ENCODE assay signal across 1 cellular context in the genomic region with DNA sequence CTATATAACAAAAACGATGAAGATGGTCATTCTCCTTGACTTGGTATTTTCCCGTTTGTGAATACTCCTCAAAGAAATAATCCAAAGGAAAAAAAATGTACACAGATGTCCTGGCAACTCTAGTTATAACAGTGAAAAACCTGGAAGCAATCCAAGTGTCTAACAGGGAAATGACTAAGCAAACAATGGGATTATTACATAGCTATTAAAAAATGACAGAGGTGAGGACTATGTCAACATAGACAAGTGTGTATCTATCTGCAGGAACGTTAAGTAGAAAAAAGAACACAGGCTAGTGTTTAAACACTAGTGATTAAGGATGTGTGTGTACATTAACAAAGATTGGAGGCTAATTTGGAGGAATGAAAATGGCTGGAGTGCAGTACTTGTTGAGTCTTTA.
A peak's percentile ranks its signal among the peaks of the same experiment; 100 is the strongest.
TF ChIP-seq lines count a peak whose summit lies in the region.

No MANE protein-coding gene starts in this region.

TF ChIP-seq in HEK293, 187 proteins besides CTCF, POLR2A, EP300 and RAD21 (continued from another document and continues in another):
- TF ChIP-seq GLIS1 (tag by site-specific recombination; IDR thresholded peaks at IDR 0.05), result peak; percentile 42; the same call in 1 of the 2 replicates
- peak; percentile 61; the same call in 1 of the 2 replicates for TF ChIP-seq ZFP69B (tag by site-specific recombination; IDR thresholded peaks at IDR 0.05)
- TF ChIP-seq GLI2 (tag by site-specific recombination; IDR thresholded peaks at IDR 0.05; ENCODE audit: borderline replicate concordance, low read depth), result peak; percentile 77; the same call in 1 of the 2 replicates
- TF ChIP-seq KLF9 (tag by site-specific recombination; IDR thresholded peaks at IDR 0.05; ENCODE audit: low read depth), result no peak
- TF ChIP-seq ZNF391 (tag by site-specific recombination; IDR thresholded peaks at IDR 0.05; ENCODE audit: borderline replicate concordance, low read depth), result no peak
- TF ChIP-seq, protein P1, sequence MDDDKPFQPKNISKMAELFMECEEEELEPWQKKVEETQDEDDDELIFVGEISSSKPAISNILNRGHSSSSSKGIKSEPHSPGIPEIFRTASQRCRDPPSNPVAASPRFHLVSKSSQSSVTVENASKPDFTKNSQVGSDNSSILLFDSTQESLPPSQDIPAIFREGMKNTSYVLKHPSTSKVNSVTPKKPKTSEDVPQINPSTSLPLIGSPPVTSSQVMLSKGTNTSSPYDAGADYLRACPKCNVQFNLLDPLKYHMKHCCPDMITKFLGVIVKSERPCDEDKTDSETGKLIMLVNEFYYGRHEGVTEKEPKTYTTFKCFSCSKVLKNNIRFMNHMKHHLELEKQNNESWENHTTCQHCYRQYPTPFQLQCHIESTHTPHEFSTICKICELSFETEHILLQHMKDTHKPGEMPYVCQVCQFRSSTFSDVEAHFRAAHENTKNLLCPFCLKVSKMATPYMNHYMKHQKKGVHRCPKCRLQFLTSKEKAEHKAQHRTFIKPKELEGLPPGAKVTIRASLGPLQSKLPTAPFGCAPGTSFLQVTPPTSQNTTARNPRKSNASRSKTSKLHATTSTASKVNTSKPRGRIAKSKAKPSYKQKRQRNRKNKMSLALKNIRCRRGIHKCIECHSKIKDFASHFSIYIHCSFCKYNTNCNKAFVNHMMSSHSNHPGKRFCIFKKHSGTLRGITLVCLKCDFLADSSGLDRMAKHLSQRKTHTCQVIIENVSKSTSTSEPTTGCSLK (tag by site-specific recombination; IDR thresholded peaks at IDR 0.05), result no peak
- TF ChIP-seq BCL6B (tag by site-specific recombination; IDR thresholded peaks at IDR 0.05), result peak; percentile 49; the same call in 1 of the 2 replicates
- TF ChIP-seq ZNF629 (tag by site-specific recombination; IDR thresholded peaks at IDR 0.05), result peak; percentile 82
- TF ChIP-seq GLI4 (tag by site-specific recombination; IDR thresholded peaks at IDR 0.05), result no peak
- TF ChIP-seq ZNF146 (tag by site-specific recombination; IDR thresholded peaks at IDR 0.05), result peak; percentile 53; the same call in 1 of the 2 replicates
- peak; percentile 40; the same call in 1 of the 2 replicates for TF ChIP-seq ZNF561 (tag by site-specific recombination; IDR thresholded peaks at IDR 0.05; ENCODE audit: borderline replicate concordance)
- no peak for TF ChIP-seq BCL11B (tag by site-specific recombination; IDR thresholded peaks at IDR 0.05; ENCODE audit: low read depth)
- TF ChIP-seq YY1 (tag by site-specific recombination; IDR thresholded peaks at IDR 0.05), result peak; percentile 35; the same call in 1 of the 2 replicates
- TF ChIP-seq ZNF266 (tag by site-specific recombination; IDR thresholded peaks at IDR 0.05; ENCODE audit: low read depth), result no peak
- TF ChIP-seq, protein P2, sequence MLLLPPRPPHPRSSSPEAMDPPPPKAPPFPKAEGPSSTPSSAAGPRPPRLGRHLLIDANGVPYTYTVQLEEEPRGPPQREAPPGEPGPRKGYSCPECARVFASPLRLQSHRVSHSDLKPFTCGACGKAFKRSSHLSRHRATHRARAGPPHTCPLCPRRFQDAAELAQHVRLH (tag by site-specific recombination; IDR thresholded peaks at IDR 0.05), result 0 out of 2 replicates have a peak, but pooled peaks have one; percentile 36
- TF ChIP-seq ZNF704 (tag by site-specific recombination; IDR thresholded peaks at IDR 0.05), result no peak
- peak; percentile 88 for TF ChIP-seq ZNF184 (tag by site-specific recombination; IDR thresholded peaks at IDR 0.05)
- TF ChIP-seq BCL11A (tag by site-specific recombination; IDR thresholded peaks at IDR 0.05; ENCODE audit: low read depth), result peak; percentile 90; the same call in 1 of the 2 replicates
- TF ChIP-seq, protein P3, sequence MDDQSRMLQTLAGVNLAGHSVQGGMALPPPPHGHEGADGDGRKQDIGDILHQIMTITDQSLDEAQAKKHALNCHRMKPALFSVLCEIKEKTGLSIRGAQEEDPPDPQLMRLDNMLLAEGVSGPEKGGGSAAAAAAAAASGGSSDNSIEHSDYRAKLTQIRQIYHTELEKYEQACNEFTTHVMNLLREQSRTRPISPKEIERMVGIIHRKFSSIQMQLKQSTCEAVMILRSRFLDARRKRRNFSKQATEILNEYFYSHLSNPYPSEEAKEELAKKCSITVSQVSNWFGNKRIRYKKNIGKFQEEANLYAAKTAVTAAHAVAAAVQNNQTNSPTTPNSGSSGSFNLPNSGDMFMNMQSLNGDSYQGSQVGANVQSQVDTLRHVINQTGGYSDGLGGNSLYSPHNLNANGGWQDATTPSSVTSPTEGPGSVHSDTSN (CRISPR knock-in tag; IDR thresholded peaks at IDR 0.05), result no peak
- TF ChIP-seq ZNF174 (tag by site-specific recombination; IDR thresholded peaks at IDR 0.05), result no peak
- TF ChIP-seq, protein P4, sequence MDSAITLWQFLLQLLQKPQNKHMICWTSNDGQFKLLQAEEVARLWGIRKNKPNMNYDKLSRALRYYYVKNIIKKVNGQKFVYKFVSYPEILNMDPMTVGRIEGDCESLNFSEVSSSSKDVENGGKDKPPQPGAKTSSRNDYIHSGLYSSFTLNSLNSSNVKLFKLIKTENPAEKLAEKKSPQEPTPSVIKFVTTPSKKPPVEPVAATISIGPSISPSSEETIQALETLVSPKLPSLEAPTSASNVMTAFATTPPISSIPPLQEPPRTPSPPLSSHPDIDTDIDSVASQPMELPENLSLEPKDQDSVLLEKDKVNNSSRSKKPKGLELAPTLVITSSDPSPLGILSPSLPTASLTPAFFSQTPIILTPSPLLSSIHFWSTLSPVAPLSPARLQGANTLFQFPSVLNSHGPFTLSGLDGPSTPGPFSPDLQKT (IDR thresholded peaks at IDR 0.05; ENCODE audit: borderline replicate concordance, low read depth, low read length), result no peak
- no peak for TF ChIP-seq ZNF155 (tag by site-specific recombination; IDR thresholded peaks at IDR 0.05)
- TF ChIP-seq ZNF140 (tag by site-specific recombination; IDR thresholded peaks at IDR 0.05), result no peak
- TF ChIP-seq ZFP37 (tag by site-specific recombination; IDR thresholded peaks at IDR 0.05), result peak; percentile 55; the same call in 1 of the 2 replicates
- no peak for TF ChIP-seq KLF7 (tag by site-specific recombination; IDR thresholded peaks at IDR 0.05; ENCODE audit: borderline replicate concordance)
- no peak for TF ChIP-seq ZNF133 (tag by site-specific recombination; IDR thresholded peaks at IDR 0.05)
- no peak for TF ChIP-seq KLF16 (tag by site-specific recombination; IDR thresholded peaks at IDR 0.05)
- TF ChIP-seq, protein P5, sequence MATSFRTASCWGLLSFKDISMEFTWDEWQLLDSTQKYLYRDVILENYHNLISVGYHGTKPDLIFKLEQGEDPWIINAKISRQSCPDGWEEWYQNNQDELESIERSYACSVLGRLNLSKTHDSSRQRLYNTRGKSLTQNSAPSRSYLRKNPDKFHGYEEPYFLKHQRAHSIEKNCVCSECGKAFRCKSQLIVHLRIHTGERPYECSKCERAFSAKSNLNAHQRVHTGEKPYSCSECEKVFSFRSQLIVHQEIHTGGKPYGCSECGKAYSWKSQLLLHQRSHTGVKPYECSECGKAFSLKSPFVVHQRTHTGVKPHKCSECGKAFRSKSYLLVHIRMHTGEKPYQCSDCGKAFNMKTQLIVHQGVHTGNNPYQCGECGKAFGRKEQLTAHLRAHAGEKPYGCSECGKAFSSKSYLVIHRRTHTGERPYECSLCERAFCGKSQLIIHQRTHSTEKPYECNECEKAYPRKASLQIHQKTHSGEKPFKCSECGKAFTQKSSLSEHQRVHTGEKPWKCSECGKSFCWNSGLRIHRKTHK (tag by site-specific recombination; IDR thresholded peaks at IDR 0.05), result no peak
- TF ChIP-seq ZBTB1 (tag by site-specific recombination; IDR thresholded peaks at IDR 0.05), result peak; percentile 79; the same call in 1 of the 2 replicates
- no peak for TF ChIP-seq ZNF16 (tag by site-specific recombination; IDR thresholded peaks at IDR 0.05; ENCODE audit: low read depth)
- TF ChIP-seq ZNF558 (tag by site-specific recombination; IDR thresholded peaks at IDR 0.05), result peak; percentile 81; the same call in 1 of the 2 replicates
- no peak for TF ChIP-seq ZNF670 (tag by site-specific recombination; IDR thresholded peaks at IDR 0.05; ENCODE audit: low read depth)
- peak; percentile 94 for TF ChIP-seq FEZF1 (tag by site-specific recombination; IDR thresholded peaks at IDR 0.05)
- no peak for TF ChIP-seq ZNF157 (tag by site-specific recombination; IDR thresholded peaks at IDR 0.05)
- TF ChIP-seq ZNF324 (tag by site-specific recombination; IDR thresholded peaks at IDR 0.05), result peak; percentile 53; the same call in 1 of the 2 replicates
- TF ChIP-seq ZNF792 (tag by site-specific recombination; IDR thresholded peaks at IDR 0.05), result no peak
- no peak for TF ChIP-seq ZNF341 (tag by site-specific recombination; IDR thresholded peaks at IDR 0.05; ENCODE audit: low read depth)
- no peak for TF ChIP-seq ZNF354C (tag by site-specific recombination; IDR thresholded peaks at IDR 0.05; ENCODE audit: borderline replicate concordance, low read depth)
- TF ChIP-seq ZSCAN23 (tag by site-specific recombination; IDR thresholded peaks at IDR 0.05), result 0 out of 2 replicates have a peak, but pooled peaks have one; percentile 71
- peak; percentile 36; the same call in 1 of the 2 replicates for TF ChIP-seq PATZ1 (tag by site-specific recombination; IDR thresholded peaks at IDR 0.05)
- no peak for TF ChIP-seq ZNF621 (tag by site-specific recombination; IDR thresholded peaks at IDR 0.05)
- no peak for TF ChIP-seq SP2 (tag by site-specific recombination; IDR thresholded peaks at IDR 0.05)
- peak; percentile 45; the same call in 1 of the 2 replicates for TF ChIP-seq ZNF596 (tag by site-specific recombination; IDR thresholded peaks at IDR 0.05)
- peak; percentile 91 for TF ChIP-seq ZEB2 (tag by site-specific recombination; IDR thresholded peaks at IDR 0.05)
- peak; percentile 61; the same call in 1 of the 2 replicates for TF ChIP-seq TCF7L2 (IDR thresholded peaks at IDR 0.05; ENCODE audit: borderline replicate concordance, low read depth, low read length)
- peak; percentile 95 for TF ChIP-seq ZNF24 (tag by site-specific recombination; IDR thresholded peaks at IDR 0.05)
- no peak for TF ChIP-seq ZNF202 (tag by site-specific recombination; IDR thresholded peaks at IDR 0.05; ENCODE audit: borderline replicate concordance)
- TF ChIP-seq, protein P6, sequence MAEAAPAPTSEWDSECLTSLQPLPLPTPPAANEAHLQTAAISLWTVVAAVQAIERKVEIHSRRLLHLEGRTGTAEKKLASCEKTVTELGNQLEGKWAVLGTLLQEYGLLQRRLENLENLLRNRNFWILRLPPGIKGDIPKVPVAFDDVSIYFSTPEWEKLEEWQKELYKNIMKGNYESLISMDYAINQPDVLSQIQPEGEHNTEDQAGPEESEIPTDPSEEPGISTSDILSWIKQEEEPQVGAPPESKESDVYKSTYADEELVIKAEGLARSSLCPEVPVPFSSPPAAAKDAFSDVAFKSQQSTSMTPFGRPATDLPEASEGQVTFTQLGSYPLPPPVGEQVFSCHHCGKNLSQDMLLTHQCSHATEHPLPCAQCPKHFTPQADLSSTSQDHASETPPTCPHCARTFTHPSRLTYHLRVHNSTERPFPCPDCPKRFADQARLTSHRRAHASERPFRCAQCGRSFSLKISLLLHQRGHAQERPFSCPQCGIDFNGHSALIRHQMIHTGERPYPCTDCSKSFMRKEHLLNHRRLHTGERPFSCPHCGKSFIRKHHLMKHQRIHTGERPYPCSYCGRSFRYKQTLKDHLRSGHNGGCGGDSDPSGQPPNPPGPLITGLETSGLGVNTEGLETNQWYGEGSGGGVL (tag by site-specific recombination; IDR thresholded peaks at IDR 0.05), result peak; percentile 33; the same call in 1 of the 2 replicates
- TF ChIP-seq ZNF169 (tag by site-specific recombination; IDR thresholded peaks at IDR 0.05), result no peak
- TF ChIP-seq ZNF843 (tag by site-specific recombination; IDR thresholded peaks at IDR 0.05), result peak; percentile 96
- TF ChIP-seq ZBTB48 (tag by site-specific recombination; IDR thresholded peaks at IDR 0.05), result no peak
- peak; percentile 88 for TF ChIP-seq SCRT1 (tag by site-specific recombination; IDR thresholded peaks at IDR 0.05; ENCODE audit: borderline replicate concordance)
- TF ChIP-seq, protein P7, sequence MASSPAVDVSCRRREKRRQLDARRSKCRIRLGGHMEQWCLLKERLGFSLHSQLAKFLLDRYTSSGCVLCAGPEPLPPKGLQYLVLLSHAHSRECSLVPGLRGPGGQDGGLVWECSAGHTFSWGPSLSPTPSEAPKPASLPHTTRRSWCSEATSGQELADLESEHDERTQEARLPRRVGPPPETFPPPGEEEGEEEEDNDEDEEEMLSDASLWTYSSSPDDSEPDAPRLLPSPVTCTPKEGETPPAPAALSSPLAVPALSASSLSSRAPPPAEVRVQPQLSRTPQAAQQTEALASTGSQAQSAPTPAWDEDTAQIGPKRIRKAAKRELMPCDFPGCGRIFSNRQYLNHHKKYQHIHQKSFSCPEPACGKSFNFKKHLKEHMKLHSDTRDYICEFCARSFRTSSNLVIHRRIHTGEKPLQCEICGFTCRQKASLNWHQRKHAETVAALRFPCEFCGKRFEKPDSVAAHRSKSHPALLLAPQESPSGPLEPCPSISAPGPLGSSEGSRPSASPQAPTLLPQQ (tag by site-specific recombination; IDR thresholded peaks at IDR 0.05), result peak; percentile 75
